Comparison of ENCODE assay signal across 8 cellular contexts in the genomic region with DNA sequence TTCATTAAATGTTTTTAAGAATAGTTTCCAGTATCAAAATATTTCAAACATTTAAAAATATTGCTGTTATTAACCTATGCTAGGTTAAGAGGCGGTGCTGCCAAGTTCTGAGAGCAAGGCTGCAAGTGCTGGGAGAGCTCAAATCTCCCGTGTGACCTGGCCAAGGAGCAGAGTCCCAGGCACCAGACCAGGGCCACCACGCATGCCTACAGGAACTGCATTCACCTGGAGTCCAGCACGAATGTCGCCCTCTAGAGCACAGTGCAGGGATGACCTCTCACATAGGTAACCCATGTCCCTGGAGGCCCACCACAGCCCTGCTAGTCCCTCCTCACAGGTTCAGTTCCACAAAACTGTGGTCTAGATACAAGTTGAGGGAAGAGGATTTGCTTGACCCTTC.
DNase-seq lines count a peak whose midpoint lies in the region; TF ChIP-seq lines count a peak whose summit lies in the region.

No MANE protein-coding gene starts in this region.

- TF ChIP-seq POLR2A in esophagus muscularis mucosa (IDR thresholded peaks at IDR 0.05; ENCODE audit: low read depth) (no peak), ovary (IDR thresholded peaks at IDR 0.05) (no peak)

- no peak for TF ChIP-seq EP300 in esophagus muscularis mucosa (IDR thresholded peaks at IDR 0.05)
- TF ChIP-seq EP300 in ovary (IDR thresholded peaks at IDR 0.05) = no peak

- H3K36me3 ChIP-seq in left ventricle myocardium inferior = no peaks in the 10 kb centered on the region
- no peaks in the 10 kb centered on the region for H3K36me3 ChIP-seq in esophagus muscularis mucosa
- no peaks in the 10 kb centered on the region for H3K36me3 ChIP-seq in ovary

- H3K4me3 ChIP-seq in left ventricle myocardium inferior (no peak overlapping the region), LNCaP clone FGC (ENCODE audit: low read depth, low read length) (no peak overlapping the region), esophagus muscularis mucosa (no peak overlapping the region), ovary (no peak overlapping the region)

- intact Hi-C loops in left ventricle myocardium inferior (cut with micrococcal nuclease) (no loop called here), cardiac septum (cut with DNase I) (no loop called here), esophagus muscularis mucosa (cut with DNase I) (no loop called here), ovary (cut with DNase I) (no loop called here)

- no peak overlapping the region for H3K27ac ChIP-seq in left ventricle myocardium inferior (replicated peaks)
- H3K27ac ChIP-seq in esophagus muscularis mucosa (replicated peaks in 1 of 4) = no peak overlapping the region
- no peak overlapping the region for H3K27ac ChIP-seq in ovary

- WGBS in esophagus muscularis mucosa = 61% methylated on average over 4 of the region's 5 CpGs
- 51 to 67% (median 55%) methylated on average over 5 of the region's 5 CpGs for WGBS in ovary, 3 donors

- TF ChIP-seq CTCF in left ventricle myocardium inferior (IDR thresholded peaks at IDR 0.05; ENCODE audit: borderline replicate concordance) (peak; percentile 42), LNCaP clone FGC (IDR thresholded peaks at IDR 0.05; ENCODE audit: control insufficient read depth, extremely low read depth, insufficient read depth) (peak; percentile 47), esophagus muscularis mucosa (IDR thresholded peaks at IDR 0.05) (no peak), ovary (IDR thresholded peaks at IDR 0.05) (no peak)

- H3K27me3 ChIP-seq in left ventricle myocardium inferior (ENCODE audit: low read depth) (no peaks in the 10 kb centered on the region), esophagus muscularis mucosa (peaks cover 0 to 8% (median 3%) of the 10 kb centered on the region in 4 donors), ovary (no peaks in the 10 kb centered on the region)

- H3K9me3 ChIP-seq in left ventricle myocardium inferior (replicated peaks) = peaks cover 24% of the 10 kb centered on the region
- peaks cover 0 to 16% (median 3%) of the 10 kb centered on the region in 4 donors for H3K9me3 ChIP-seq in esophagus muscularis mucosa
- peaks cover 0 to 2% of the 10 kb centered on the region in 2 donors for H3K9me3 ChIP-seq in ovary

- DNase-seq in left ventricle myocardium inferior (no peak), cardiac septum (ENCODE audit: low spot score) (no peak), H4 (ENCODE audit: low spot score) (peak; percentile 30), LNCaP clone FGC (ENCODE audit: low read depth) (peak; percentile 13), esophagus muscularis mucosa (ENCODE audit: extremely low spot score) (peak; percentile 68), ovary (no peak), kidney glomerular epithelial cell (lab: John Stamatoyannopoulos, UW) (no peak)
- DNase-seq in activated CD4-positive, CD25-positive, alpha-beta regulatory T cell (lab: John Stamatoyannopoulos, UW) = no peak

- no peaks in the 10 kb centered on the region for H3K4me1 ChIP-seq in left ventricle myocardium inferior
- H3K4me1 ChIP-seq in esophagus muscularis mucosa = no peaks in the 10 kb centered on the region
- H3K4me1 ChIP-seq in ovary (ENCODE audit: insufficient read depth) = no peaks in the 10 kb centered on the region

Comparison
In these comparisons a context has a peak if more than half of its experiments do, and no peak if none do; other contexts are left out.
1. DNase-seq: peak in H4 (single experiment), LNCaP clone FGC (single experiment) and esophagus muscularis mucosa (single experiment); none in left ventricle myocardium inferior (single experiment), cardiac septum (single experiment), ovary (0 of 5), activated CD4-positive, CD25-positive, alpha-beta regulatory T cell (0 of 4) and kidney glomerular epithelial cell (single experiment).
2. CTCF ChIP-seq: peak in left ventricle myocardium inferior (single experiment) and LNCaP clone FGC (single experiment); none in esophagus muscularis mucosa (0 of 3) and ovary (0 of 3).